In the genomic region with DNA sequence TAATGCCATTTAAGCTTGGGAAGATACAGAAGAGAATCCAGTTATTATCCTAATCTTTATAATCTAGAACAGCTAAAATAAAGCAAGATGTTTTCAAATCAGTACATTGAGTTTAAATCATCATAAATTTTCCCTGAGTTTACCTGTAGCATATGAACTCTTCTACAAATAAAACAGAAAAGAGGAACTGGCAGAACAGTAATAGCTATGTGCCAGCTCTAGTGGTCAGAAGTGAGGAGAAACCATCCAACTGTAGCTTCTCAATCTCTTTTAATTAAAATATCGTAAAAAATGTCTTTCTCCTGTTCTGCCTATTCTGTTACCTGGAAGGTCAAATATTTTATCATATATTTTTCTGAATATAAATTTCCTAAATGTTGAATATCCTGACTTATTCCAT, we compare ENCODE assay signal across 24 cellular contexts.
DNase-seq lines count a peak whose midpoint lies in the region; ATAC-seq, FAIRE-seq and TF ChIP-seq lines count a peak whose summit lies in the region.
"Had no signal": no experiment of that assay in that cellular context is flagged by ENCODE, and none has a peak within 500 bp of the region (broad histone marks: within the 10 kb centered on the region; RNA-seq: fewer than 3 reads in every experiment).

No MANE protein-coding gene starts in this region.

- H3K4me1 ChIP-seq in GM12878 (ENCODE audit: control insufficient read depth, insufficient read depth, low read length) (no peaks in the 10 kb centered on the region), psoas muscle (peaks cover 21% of the 10 kb centered on the region)
- H3K4me1 ChIP-seq: BE2C, BLaER1 had no signal

- DNase-seq in GM12891 (ENCODE audit: insufficient read length, low spot score) (no peak), GM12878 (ENCODE audit: low read depth, low spot score) (no peak), psoas muscle (no peak)
- DNase-seq in effector CD4-positive, alpha-beta T cell, result no peak
- DNase-seq: 8988T; ACHN; BE2C; C1 segment of cervical spinal cord; CD4-positive, alpha-beta memory T cell; CD4-positive, CD25-positive, alpha-beta regulatory T cell; CD8-positive, alpha-beta memory T cell; COR-L47; DMS 273 treated with DMSO at 0.1 percent for 48 hours; DMS153; DMS53; DMS79; DND-41; EL; GDM1 had no signal

- no TSS peak for BruUV-seq in GM12878 (replicated peaks; lab: Mats Ljungman, UMichigan)

- no peak overlapping the region for H3K27ac ChIP-seq in GM12878 (ENCODE audit: control insufficient read depth, insufficient read depth)
- H3K27ac ChIP-seq in psoas muscle, result no peak overlapping the region
- H3K27ac ChIP-seq: BLaER1 had no signal

- in situ Hi-C loops in GM12878 (cut with MboI), result no loop called here

- POLR2A ChIA-PET in GM12878 (lab: Charles Lee), result no interaction called here

- FAIRE-seq in GM12891 (lab: Jason Lieb, UNC), result no peak
- no peak for FAIRE-seq in GM12878 (lab: Jason Lieb, UNC)
- peak; percentile 86 for FAIRE-seq in islet of Langerhans (lab: Jason Lieb, UNC)
- FAIRE-seq: A204.1, GM12892, GM18507 had no signal

- CTCF ChIA-PET in GM12878 (lab: Yijun Ruan, JAX), result interaction anchor here (0.6 kb wide), 1 partner anchor 149 kb away, joined by 3 read pairs; no protein-coding TSS in a partner anchor

- no peak overlapping the region for H3K4me3 ChIP-seq in GM12878
- H3K4me3 ChIP-seq in psoas muscle, result no peak overlapping the region
- H3K4me3 ChIP-seq: BLaER1 had no signal

- TF ChIP-seq CTCF in GM12878 (IDR thresholded peaks at IDR 0.05 in 2 of 3, conservative IDR thresholded peaks at IDR 0.05 in 1 of 3; ENCODE audit: control insufficient read depth in 2 of 3, extremely low read depth in 1 of 3, insufficient read depth in 1 of 3, low read depth in 3 of 3, low read length in 3 of 3), result no peak
- TF ChIP-seq CTCF in psoas muscle (IDR thresholded peaks at IDR 0.05), result no peak

- H3K79me2 ChIP-seq in GM12878 (ENCODE audit: control insufficient read depth, insufficient read depth, low read length), result no peaks in the 10 kb centered on the region

- intact Hi-C loops in GM12878 (cut with micrococcal nuclease; ENCODE audit: unreplicated experiment) (no loop called here), psoas muscle (cut with DNase I) (no loop called here)

- ATAC-seq in GM12878, result no peak
- ATAC-seq in psoas muscle, result no peak

- no peak overlapping the region for H2AFZ ChIP-seq in GM12878 (ENCODE audit: control insufficient read depth, low read depth, low read length)

- RAD21 ChIA-PET in GM12878 (lab: Charles Lee; ENCODE audit: unreplicated experiment), result no interaction called here

- H3K36me3 ChIP-seq in GM12878 (ENCODE audit: control insufficient read depth in 2 of 2, insufficient read depth in 2 of 2, low read length in 1 of 2) (no peaks in the 10 kb centered on the region), psoas muscle (ENCODE audit: insufficient read depth in 1 of 2, low read depth in 1 of 2) (no peaks in the 10 kb centered on the region)
- H3K36me3 ChIP-seq: BE2C, BLaER1 had no signal

- SMC1A ChIA-PET in GM12878 (lab: Charles Lee; ENCODE audit: uncharacterized antibody, unreplicated experiment), result no interaction called here

- no peak for TF ChIP-seq EP300 in GM12878 (IDR thresholded peaks at IDR 0.05; ENCODE audit: borderline replicate concordance in 1 of 2, control insufficient read depth in 1 of 2, low read depth in 2 of 2, low read length in 2 of 2)

- TF ChIP-seq POLR2A in GM12891 (IDR thresholded peaks at IDR 0.05; ENCODE audit: low read depth, low read length) (no peak), GM12878 (IDR thresholded peaks at IDR 0.05; ENCODE audit: low read depth, low read length) (no peak)

- no peak overlapping the region for H3K4me2 ChIP-seq in GM12878 (ENCODE audit: control insufficient read depth, insufficient read depth)
- H3K4me2 ChIP-seq: BLaER1 had no signal

- TF ChIP-seq RAD21 in GM12878 (IDR thresholded peaks at IDR 0.05; ENCODE audit: insufficient read depth, low read depth, low read length), result no peak

- H3K27me3 ChIP-seq in GM12878 (replicated peaks in 1 of 2; ENCODE audit: control insufficient read depth in 2 of 2, insufficient read depth in 2 of 2, low read length in 1 of 2) (no peaks in the 10 kb centered on the region), psoas muscle (ENCODE audit: insufficient read depth in 3 of 3, low read length in 2 of 3) (no peaks in the 10 kb centered on the region)
- H3K27me3 ChIP-seq: BE2C, BLaER1 had no signal

- no peaks in the 10 kb centered on the region for H4K20me1 ChIP-seq in GM12878 (ENCODE audit: control insufficient read depth, insufficient read depth)
- H4K20me1 ChIP-seq: BLaER1 had no signal

- 0% methylated on average over 1 of the region's 1 CpG for WGBS in GM12878 (ENCODE audit: insufficient coverage, insufficient replicate concordance, low lambda C conversion rate, missing lambda C conversion rate)
- 91 to 100% (median 93%) methylated on average over 1 of the region's 1 CpG for WGBS in psoas muscle, 3 donors

- H3K9ac ChIP-seq in GM12878 (ENCODE audit: control insufficient read depth, insufficient read depth, low read length), result no peak overlapping the region
- H3K9ac ChIP-seq: BLaER1 had no signal

- H3K9me3 ChIP-seq in GM12878 (replicated peaks; ENCODE audit: control insufficient read depth, insufficient read depth, low read length), result no peaks in the 10 kb centered on the region
- no peaks in the 10 kb centered on the region for H3K9me3 ChIP-seq in psoas muscle
- H3K9me3 ChIP-seq: BE2C, BLaER1 had no signal

TF ChIP-seq in GM12891, 5 proteins besides CTCF, POLR2A, EP300 and RAD21:
- no peak for TF ChIP-seq POLR2AphosphoS5 (IDR thresholded peaks at IDR 0.05; ENCODE audit: low read depth, low read length)
- TF ChIP-seq TAF1 (IDR thresholded peaks at IDR 0.05; ENCODE audit: low read depth, low read length), result no peak
- TF ChIP-seq POU2F2 (IDR thresholded peaks at IDR 0.05; ENCODE audit: low read depth, low read length), result no peak
- TF ChIP-seq PAX5 (IDR thresholded peaks at IDR 0.05; ENCODE audit: insufficient read depth, low read length, severe bottlenecking), result no peak
- TF ChIP-seq SPI1 (IDR thresholded peaks at IDR 0.05; ENCODE audit: low read depth, low read length), result peak; percentile 38

TF ChIP-seq in GM12878, 131 proteins besides CTCF, POLR2A, EP300 and RAD21:
- no peak for TF ChIP-seq BACH1 (IDR thresholded peaks at IDR 0.05; ENCODE audit: borderline replicate concordance)
- no peak for TF ChIP-seq BHLHE40 (IDR thresholded peaks at IDR 0.05; ENCODE audit: borderline replicate concordance in 1 of 2, low read depth in 2 of 2, low read length in 1 of 2)
- no peak for TF ChIP-seq FOXM1 (IDR thresholded peaks at IDR 0.05; ENCODE audit: low read depth, low read length)
- peak; percentile 18; the same call in 1 of the 2 replicates for TF ChIP-seq SPI1 (IDR thresholded peaks at IDR 0.05; ENCODE audit: borderline replicate concordance, insufficient read depth, low read depth, low read length)
- TF ChIP-seq, protein P1, sequence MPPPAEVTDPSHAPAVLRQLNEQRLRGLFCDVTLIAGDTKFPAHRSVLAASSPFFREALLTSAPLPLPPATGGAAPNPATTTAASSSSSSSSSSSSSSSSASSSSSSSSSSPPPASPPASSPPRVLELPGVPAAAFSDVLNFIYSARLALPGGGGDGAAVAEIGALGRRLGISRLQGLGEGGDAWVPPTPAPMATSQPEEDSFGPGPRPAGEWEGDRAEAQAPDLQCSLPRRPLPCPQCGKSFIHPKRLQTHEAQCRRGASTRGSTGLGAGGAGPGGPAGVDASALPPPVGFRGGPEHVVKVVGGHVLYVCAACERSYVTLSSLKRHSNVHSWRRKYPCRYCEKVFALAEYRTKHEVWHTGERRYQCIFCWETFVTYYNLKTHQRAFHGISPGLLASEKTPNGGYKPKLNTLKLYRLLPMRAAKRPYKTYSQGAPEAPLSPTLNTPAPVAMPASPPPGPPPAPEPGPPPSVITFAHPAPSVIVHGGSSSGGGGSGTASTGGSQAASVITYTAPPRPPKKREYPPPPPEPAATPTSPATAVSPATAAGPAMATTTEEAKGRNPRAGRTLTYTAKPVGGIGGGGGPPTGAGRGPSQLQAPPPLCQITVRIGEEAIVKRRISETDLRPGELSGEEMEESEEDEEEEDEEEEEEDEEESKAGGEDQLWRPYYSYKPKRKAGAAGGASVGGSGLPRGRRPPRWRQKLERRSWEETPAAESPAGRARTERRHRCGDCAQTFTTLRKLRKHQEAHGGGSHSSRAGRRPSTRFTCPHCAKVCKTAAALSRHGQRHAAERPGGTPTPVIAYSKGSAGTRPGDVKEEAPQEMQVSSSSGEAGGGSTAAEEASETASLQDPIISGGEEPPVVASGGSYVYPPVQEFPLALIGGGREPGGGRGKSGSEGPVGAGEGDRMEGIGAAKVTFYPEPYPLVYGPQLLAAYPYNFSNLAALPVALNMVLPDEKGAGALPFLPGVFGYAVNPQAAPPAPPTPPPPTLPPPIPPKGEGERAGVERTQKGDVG (CRISPR knock-in tag; IDR thresholded peaks at IDR 0.05), result no peak
